8 cellular contexts compared by ENCODE assay signal in genomic region chr2:239882335-239882734, GRCh38.
A peak's percentile ranks its signal among the peaks of the same experiment; 100 is the strongest.
DNase-seq lines count a peak whose midpoint lies in the region; ATAC-seq and TF ChIP-seq lines count a peak whose summit lies in the region.

No MANE protein-coding gene starts in this region.

- no peak overlapping the region for H3K4me3 ChIP-seq in NB4 (ENCODE audit: low read depth, low read length)

- ATAC-seq in effector memory CD8-positive, alpha-beta T cell (replicated peaks): peak; percentile 51
- no peak for ATAC-seq in naive B cell (ENCODE audit: low read depth in 2 of 2)
- no peak for ATAC-seq in HG03521 (IDR thresholded peaks at IDR 0.05; ENCODE audit: unreplicated experiment)

- peaks cover 6% of the 10 kb centered on the region for H3K36me3 Mint-ChIP-seq in activated CD4-positive, alpha-beta memory T cell treated with anti-CD3 and anti-CD28 coated beads for 36 hours
- H3K36me3 Mint-ChIP-seq in effector memory CD8-positive, alpha-beta T cell (ENCODE audit: insufficient read depth): no peaks in the 10 kb centered on the region
- H3K36me3 Mint-ChIP-seq in naive B cell: peaks cover 6 to 21% of the 10 kb centered on the region in 2 donors

- CTCF ChIA-PET in activated CD4-positive, alpha-beta memory T cell treated with anti-CD3 and anti-CD28 coated beads for 36 hours (lab: Charles Lee): interaction anchor here (1.4 kb wide), 1 partner anchor 605 kb away, joined by 3 read pairs; no protein-coding TSS in a partner anchor

- intact Hi-C loops in activated CD4-positive, alpha-beta memory T cell treated with anti-CD3 and anti-CD28 coated beads for 36 hours (cut with micrococcal nuclease): loop anchor here (5.0 to 10.0 kb wide), 2 partner anchors 618 to 845 kb away; no protein-coding TSS in a partner anchor

- POLR2A ChIA-PET in activated CD4-positive, alpha-beta memory T cell treated with anti-CD3 and anti-CD28 coated beads for 36 hours (lab: Charles Lee): no interaction called here

- no peak overlapping the region for H3K4me3 Mint-ChIP-seq in activated CD4-positive, alpha-beta memory T cell treated with anti-CD3 and anti-CD28 coated beads for 36 hours
- no peak overlapping the region for H3K4me3 Mint-ChIP-seq in effector memory CD8-positive, alpha-beta T cell
- H3K4me3 Mint-ChIP-seq in naive B cell: no peak overlapping the region

- TF ChIP-seq POLR2A in NB4 (IDR thresholded peaks at IDR 0.05; ENCODE audit: extremely low read depth, insufficient read length): no peak

- H3K9me3 Mint-ChIP-seq in activated CD4-positive, alpha-beta memory T cell treated with anti-CD3 and anti-CD28 coated beads for 36 hours: peaks cover 24% of the 10 kb centered on the region
- H3K9me3 Mint-ChIP-seq in effector memory CD8-positive, alpha-beta T cell: peaks cover 1 to 24% of the 10 kb centered on the region in 2 donors
- peaks cover 9 to 37% (median 27%) of the 10 kb centered on the region in 7 donors for H3K9me3 Mint-ChIP-seq in naive B cell

- H3K4me1 Mint-ChIP-seq in activated CD4-positive, alpha-beta memory T cell treated with anti-CD3 and anti-CD28 coated beads for 36 hours (ENCODE audit: low read depth): peaks cover 3% of the 10 kb centered on the region
- peaks cover 5 to 8% of the 10 kb centered on the region in 2 donors for H3K4me1 Mint-ChIP-seq in effector memory CD8-positive, alpha-beta T cell (ENCODE audit: low read depth in 2 of 2)
- peaks cover 4 to 10% (median 7%) of the 10 kb centered on the region in 3 donors for H3K4me1 Mint-ChIP-seq in naive B cell

- TF ChIP-seq CTCF in NB4 (IDR thresholded peaks at IDR 0.05; ENCODE audit: low read depth, low read length): peak; percentile 54

- H3K27me3 Mint-ChIP-seq in activated CD4-positive, alpha-beta memory T cell treated with anti-CD3 and anti-CD28 coated beads for 36 hours: peaks cover 2% of the 10 kb centered on the region
- H3K27me3 Mint-ChIP-seq in effector memory CD8-positive, alpha-beta T cell: peaks cover 16 to 23% of the 10 kb centered on the region in 2 donors
- H3K27me3 Mint-ChIP-seq in naive B cell: peaks cover 26 to 38% (median 30%) of the 10 kb centered on the region in 3 donors

- peak; percentile 6 for DNase-seq in EL
- DNase-seq in NB4 (ENCODE audit: low read depth): peak; percentile 51
- peak; percentile 66 for DNase-seq in activated CD4-positive, alpha-beta memory T cell treated with anti-CD3 and anti-CD28 coated beads for 36 hours
- peak; percentile 54 to 66 (median 65) for DNase-seq in effector memory CD8-positive, alpha-beta T cell
- DNase-seq in naive B cell: peak; percentile 14
- DNase-seq in superior temporal gyrus (ENCODE audit: extremely low spot score): peak; percentile 51
- DNase-seq in NCI-H226: no peak

- H3K27ac Mint-ChIP-seq in activated CD4-positive, alpha-beta memory T cell treated with anti-CD3 and anti-CD28 coated beads for 36 hours: no peak overlapping the region
- peak overlapping the region in 1 of 2 donors; percentile 35 for H3K27ac Mint-ChIP-seq in effector memory CD8-positive, alpha-beta T cell
- H3K27ac Mint-ChIP-seq in naive B cell: peak overlapping the region in 1 of 6 donors; percentile 10
